Comparison of ENCODE assay signal across 1 cellular context in genomic region chr9:93131599-93132286, GRCh38.
TF ChIP-seq lines count a peak whose summit lies in the region.

No MANE protein-coding gene starts in this region.

TF ChIP-seq in endothelial cell of umbilical vein, 7 proteins besides CTCF, POLR2A, EP300 and RAD21:
- no peak for TF ChIP-seq FOS (IDR thresholded peaks at IDR 0.05; ENCODE audit: borderline replicate concordance, insufficient read depth, low read length)
- no peak for TF ChIP-seq EZH2 (IDR thresholded peaks at IDR 0.05; ENCODE audit: borderline replicate concordance, low read depth, low read length, severe bottlenecking)
- no peak for TF ChIP-seq MYC (IDR thresholded peaks at IDR 0.05; ENCODE audit: low read depth, low read length)
- TF ChIP-seq GATA2 (IDR thresholded peaks at IDR 0.05; ENCODE audit: insufficient read depth, insufficient read length, low read depth, low read length), result no peak
- no peak for TF ChIP-seq MAX (IDR thresholded peaks at IDR 0.05; ENCODE audit: insufficient read depth, insufficient read length)
- TF ChIP-seq POLR2AphosphoS5 (IDR thresholded peaks at IDR 0.05; ENCODE audit: insufficient read depth, low read depth, low read length), result no peak
- no peak for TF ChIP-seq JUN (IDR thresholded peaks at IDR 0.05; ENCODE audit: borderline replicate concordance, insufficient read depth, insufficient read length, low read depth)
